Comparison of ENCODE assay signal across 22 cellular contexts in genomic region chr9:486156-486555, GRCh38. TPM values are rescaled to one million over a fixed set of nuclear protein-coding genes. Genes with fewer than 3 reads are reported as not detected.
A peak's percentile ranks its signal among the peaks of the same experiment; 100 is the strongest.
DNase-seq lines count a peak whose midpoint lies in the region; ATAC-seq and TF ChIP-seq lines count a peak whose summit lies in the region.
"Had no signal": no experiment of that assay in that cellular context is flagged by ENCODE, and none has a peak within 500 bp of the region (broad histone marks: within the 10 kb centered on the region; RNA-seq: fewer than 3 reads in every experiment).

No MANE protein-coding gene starts in this region.

- intact Hi-C loops in MCF 10A (cut with micrococcal nuclease) (no loop called here), breast epithelium (cut with DNase I; ENCODE audit: low total_unique reads) (no loop called here), uterus (cut with DNase I; ENCODE audit: low total_unique reads) (no loop called here)

- TF ChIP-seq CTCF in MCF 10A (IDR thresholded peaks at IDR 0.05; ENCODE audit: unreplicated experiment) (no peak), breast epithelium (IDR thresholded peaks at IDR 0.05) (no peak), RWPE2 (IDR thresholded peaks at IDR 0.05; ENCODE audit: poor library complexity, severe bottlenecking) (no peak), uterus (IDR thresholded peaks at IDR 0.05) (no peak)

- BruUV-seq in MCF 10A (replicated peaks; lab: Mats Ljungman, UMichigan): no TSS peak

- H3K27ac Mint-ChIP-seq in MCF 10A (ENCODE audit: low read depth, unreplicated experiment): no peak overlapping the region
- H3K27ac Mint-ChIP-seq: CD14-positive monocyte; CD4-positive, alpha-beta T cell; CD8-positive, alpha-beta memory T cell had no signal

- no peaks in the 10 kb centered on the region for H3K36me3 Mint-ChIP-seq in MCF 10A (ENCODE audit: insufficient read depth, unreplicated experiment)
- H3K36me3 Mint-ChIP-seq: CD14-positive monocyte; CD8-positive, alpha-beta memory T cell had no signal

- no peaks in the 10 kb centered on the region for H3K9me3 Mint-ChIP-seq in MCF 10A (ENCODE audit: unreplicated experiment)
- H3K9me3 Mint-ChIP-seq: CD4-positive, alpha-beta T cell had no signal

- H3K27ac ChIP-seq in breast epithelium (no peak overlapping the region), RWPE2 (ENCODE audit: poor library complexity, severe bottlenecking) (no peak overlapping the region), uterus (no peak overlapping the region)
- H3K27ac ChIP-seq: 22Rv1; BLaER1 treated with 17β-estradiol and CSF1 and Interleukin-3, amounts not matched to agents 10 nM and 100 nM; GM23248 had no signal

- H3K36me3 ChIP-seq in breast epithelium (no peaks in the 10 kb centered on the region), RWPE2 (ENCODE audit: low read depth) (no peaks in the 10 kb centered on the region), uterus (no peaks in the 10 kb centered on the region)
- H3K36me3 ChIP-seq: BE2C had no signal

- no peaks in the 10 kb centered on the region for H3K9me3 ChIP-seq in breast epithelium
- no peaks in the 10 kb centered on the region for H3K9me3 ChIP-seq in RWPE2 (ENCODE audit: severe bottlenecking)
- no peaks in the 10 kb centered on the region for H3K9me3 ChIP-seq in uterus
- H3K9me3 ChIP-seq: BE2C had no signal

- no peaks in the 10 kb centered on the region for H3K27me3 Mint-ChIP-seq in MCF 10A (ENCODE audit: insufficient read depth, unreplicated experiment)
- H3K27me3 Mint-ChIP-seq: CD4-positive, alpha-beta T cell had no signal

- no peaks in the 10 kb centered on the region for H3K4me1 Mint-ChIP-seq in MCF 10A (ENCODE audit: insufficient read depth, unreplicated experiment)
- H3K4me1 Mint-ChIP-seq: CD8-positive, alpha-beta memory T cell had no signal

- no peak overlapping the region for H3K4me3 Mint-ChIP-seq in MCF 10A (ENCODE audit: unreplicated experiment)
- H3K4me3 Mint-ChIP-seq: CD14-positive monocyte; CD4-positive, alpha-beta T cell; CD8-positive, alpha-beta memory T cell had no signal

- H3K27me3 ChIP-seq in breast epithelium (no peaks in the 10 kb centered on the region), RWPE2 (ENCODE audit: insufficient read depth, poor library complexity, severe bottlenecking) (no peaks in the 10 kb centered on the region), uterus (no peaks in the 10 kb centered on the region)
- H3K27me3 ChIP-seq: BE2C; BLaER1 treated with 17β-estradiol and CSF1 and Interleukin-3, amounts not matched to agents 10 nM and 100 nM had no signal

- POLR2A ChIA-PET in MCF 10A (lab: Yijun Ruan, JAX): no interaction called here

- CTCF ChIA-PET in MCF 10A (lab: Yijun Ruan, JAX): interaction anchor here (1.0 kb wide), 1 partner anchor 10 kb away, joined by 3 read pairs; no protein-coding TSS in a partner anchor

- ATAC-seq in RWPE2 (ENCODE audit: low read depth): peak; percentile 50; the same call in 1 of the 3 replicates
- ATAC-seq: GM12878 had no signal

- H3K4me3 ChIP-seq in breast epithelium (no peak overlapping the region), RWPE2 (ENCODE audit: severe bottlenecking) (no peak overlapping the region), uterus (no peak overlapping the region)
- H3K4me3 ChIP-seq: BLaER1 treated with 17β-estradiol and CSF1 and Interleukin-3, amounts not matched to agents 10 nM and 100 nM; GM12878; GM23248 had no signal

- no peaks in the 10 kb centered on the region for H3K4me1 ChIP-seq in breast epithelium
- no peaks in the 10 kb centered on the region for H3K4me1 ChIP-seq in RWPE2 (ENCODE audit: insufficient read depth, poor library complexity, severe bottlenecking)
- no peaks in the 10 kb centered on the region for H3K4me1 ChIP-seq in uterus
- H3K4me1 ChIP-seq: BE2C; BLaER1 treated with 17β-estradiol and CSF1 and Interleukin-3, amounts not matched to agents 10 nM and 100 nM had no signal

- TF ChIP-seq POLR2A in breast epithelium (IDR thresholded peaks at IDR 0.05): no peak
- no peak for TF ChIP-seq POLR2A in uterus (IDR thresholded peaks at IDR 0.05)

- DNase-seq in MCF 10A (ENCODE audit: unreplicated experiment) (peak; percentile 45), breast epithelium (ENCODE audit: low spot score in 2 of 2) (no peak), RWPE2 (ENCODE audit: low spot score) (no peak), fibroblast of gingiva (ENCODE audit: low read depth) (peak; percentile 39), uterus (no peak), SK-N-DZ (ENCODE audit: low spot score) (no peak)
- DNase-seq: ACHN; AML-193; BE2C; CD4-positive, alpha-beta T cell; CD8-positive, alpha-beta memory T cell; DMS 273 treated with DMSO at 0.1 percent for 48 hours; DMS79; EL; GDM1; GM23248; H7; HCEC 1CT had no signal

RNA-seq across cellular contexts. Expression of gene KANK1, which starts 18.3 kb away (rescaled TPM):
- 46.0 and 56.1 TPM in 2 replicates for total RNA-seq in MCF 10A (2022)
- total RNA-seq in breast epithelium: 10 to 100 TPM; 59.4 to 76.7 (median 64.9) TPM
- 10 to 100 TPM; 39.1 to 73.8 (median 50.6) TPM for total RNA-seq in uterus
- polyA plus RNA-seq in SK-N-DZ (2014; cell fraction: cytosol; rRNA removed): 0.35 and 0.44 TPM in 2 replicates
- polyA plus RNA-seq in SK-N-DZ (2014; cell fraction: nucleus; rRNA removed): 0.53 and 0.56 TPM in 2 replicates

Comparison
In these comparisons a context has a peak if more than half of its experiments do, and no peak if none do; other contexts are left out.
1. DNase-seq: peak in MCF 10A (single experiment) and fibroblast of gingiva (single experiment); none in breast epithelium (0 of 2), RWPE2 (single experiment), uterus (0 of 2) and SK-N-DZ (single experiment).